Comparison of ENCODE assay signal across 11 cellular contexts in the genomic region with DNA sequence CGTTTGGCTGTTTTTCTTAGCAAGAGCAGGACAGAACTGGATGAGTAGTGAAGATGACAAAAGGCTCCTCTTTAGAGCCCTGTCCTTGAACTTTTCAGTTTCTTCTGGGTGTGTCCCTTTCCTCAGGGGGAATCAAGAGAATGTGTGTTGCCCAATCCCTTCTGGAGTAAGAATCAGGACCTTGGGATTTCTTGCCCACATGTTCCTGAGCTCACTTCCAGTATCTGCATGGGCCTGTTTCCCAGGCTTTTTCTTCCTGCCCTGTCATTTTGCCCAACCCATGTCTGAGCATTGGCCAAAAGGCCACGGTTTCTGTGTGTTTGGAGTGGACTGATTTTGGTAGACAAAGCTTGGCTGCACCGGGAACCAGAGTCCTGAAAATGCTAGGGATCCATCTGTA.
DNase-seq lines count a peak whose midpoint lies in the region; ATAC-seq and TF ChIP-seq lines count a peak whose summit lies in the region.
"Had no signal": no experiment of that assay in that cellular context is flagged by ENCODE, and none has a peak within 500 bp of the region (broad histone marks: within the 10 kb centered on the region; RNA-seq: fewer than 3 reads in every experiment).

No MANE protein-coding gene starts in this region.

- peak; percentile 46; the same call in 2 of the 3 replicates for ATAC-seq in RWPE2 (ENCODE audit: low read depth)
- ATAC-seq in aorta (ENCODE audit: low FRiP score), result peak; percentile 87
- no peak for ATAC-seq in GM19023 (IDR thresholded peaks at IDR 0.05; ENCODE audit: unreplicated experiment)
- no peak for ATAC-seq in naive thymus-derived CD8-positive, alpha-beta T cell

- no peak overlapping the region for H3K4me3 Mint-ChIP-seq in naive thymus-derived CD8-positive, alpha-beta T cell
- H3K4me3 Mint-ChIP-seq: activated B cell treated with CpG ODN at 0.5 μM for 24 hours; central memory CD8-positive, alpha-beta T cell; mesothelial cell of epicardium had no signal

- no peaks in the 10 kb centered on the region for H3K4me1 Mint-ChIP-seq in naive thymus-derived CD8-positive, alpha-beta T cell
- H3K4me1 Mint-ChIP-seq: activated B cell treated with CpG ODN at 0.5 μM for 24 hours; central memory CD8-positive, alpha-beta T cell had no signal

- H3K36me3 ChIP-seq in RWPE2 (ENCODE audit: low read depth), result no peaks in the 10 kb centered on the region
- H3K36me3 ChIP-seq in mesodermal cell (ENCODE audit: control insufficient read depth, insufficient read depth, low read length), result no peaks in the 10 kb centered on the region
- no peaks in the 10 kb centered on the region for H3K36me3 ChIP-seq in aorta (ENCODE audit: control insufficient read depth in 1 of 2, insufficient read depth in 2 of 2, low read length in 1 of 2)

- H3K4me3 ChIP-seq in RWPE2 (ENCODE audit: severe bottlenecking) (no peak overlapping the region), fibroblast of mammary gland (ENCODE audit: control insufficient read depth, low read depth, low read length) (no peak overlapping the region), mesodermal cell (ENCODE audit: extremely low read depth, insufficient read depth, low read length, poor library complexity, severe bottlenecking) (no peak overlapping the region), aorta (ENCODE audit: low read length in 2 of 2) (no peak overlapping the region)

- H3K36me3 Mint-ChIP-seq in naive thymus-derived CD8-positive, alpha-beta T cell, result no peaks in the 10 kb centered on the region
- H3K36me3 Mint-ChIP-seq: mesothelial cell of epicardium had no signal

- H3K4me1 ChIP-seq in RWPE2 (ENCODE audit: insufficient read depth, poor library complexity, severe bottlenecking) (no peaks in the 10 kb centered on the region), mesodermal cell (ENCODE audit: control insufficient read depth, insufficient read depth, low read length, poor library complexity, severe bottlenecking) (no peaks in the 10 kb centered on the region), aorta (ENCODE audit: control insufficient read depth in 1 of 2, insufficient read depth in 2 of 2, low read length in 2 of 2) (peaks cover 2 to 8% of the 10 kb centered on the region in 2 donors)

- H3K27me3 ChIP-seq in RWPE2 (ENCODE audit: insufficient read depth, poor library complexity, severe bottlenecking) (no peaks in the 10 kb centered on the region), aorta (ENCODE audit: control insufficient read depth in 1 of 2, insufficient read depth in 2 of 2, low read length in 1 of 2) (no peaks in the 10 kb centered on the region)

- H3K9me3 ChIP-seq in RWPE2 (ENCODE audit: severe bottlenecking) (no peaks in the 10 kb centered on the region), mesodermal cell (ENCODE audit: control insufficient read depth, low read length) (no peaks in the 10 kb centered on the region), aorta (ENCODE audit: control insufficient read depth, low read length) (no peaks in the 10 kb centered on the region)

- 78 to 91% methylated on average over 1 of the region's 3 CpGs for WGBS in mesodermal cell (ENCODE audit: insufficient coverage in 2 of 2), 2 experiments
- 3 to 6% methylated on average over 3 of the region's 3 CpGs for WGBS in aorta, 2 donors

- peaks cover 0 to 9% (median 0%) of the 10 kb centered on the region in 5 donors for H3K27me3 Mint-ChIP-seq in naive thymus-derived CD8-positive, alpha-beta T cell
- H3K27me3 Mint-ChIP-seq: activated B cell treated with CpG ODN at 0.5 μM for 24 hours; central memory CD8-positive, alpha-beta T cell had no signal

- H3K9me3 Mint-ChIP-seq in naive thymus-derived CD8-positive, alpha-beta T cell, result peaks cover 0 to 5% (median 0%) of the 10 kb centered on the region in 9 donors
- H3K9me3 Mint-ChIP-seq: activated B cell treated with CpG ODN at 0.5 μM for 24 hours; central memory CD8-positive, alpha-beta T cell; mesothelial cell of epicardium had no signal

- H3K27ac ChIP-seq in RWPE2 (ENCODE audit: poor library complexity, severe bottlenecking) (no peak overlapping the region), mesodermal cell (ENCODE audit: low read depth, low read length, severe bottlenecking) (peak overlapping the region; percentile 55), aorta (ENCODE audit: low read depth in 1 of 2, low read length in 2 of 2) (peak overlapping the region; percentile 77 to 86)

- TF ChIP-seq CTCF in RWPE2 (IDR thresholded peaks at IDR 0.05; ENCODE audit: poor library complexity, severe bottlenecking) (no peak), fibroblast of mammary gland (conservative IDR thresholded peaks at IDR 0.05; ENCODE audit: control insufficient read depth, insufficient read depth, low read depth, low read length) (no peak)

- no peak overlapping the region for H3K27ac Mint-ChIP-seq in naive thymus-derived CD8-positive, alpha-beta T cell
- H3K27ac Mint-ChIP-seq: activated B cell treated with CpG ODN at 0.5 μM for 24 hours, mesothelial cell of epicardium had no signal

- DNase-seq in RWPE2 (ENCODE audit: low spot score), result no peak
- DNase-seq in fibroblast of mammary gland (ENCODE audit: low read depth), result peak; percentile 94
- DNase-seq in aorta, result peak; percentile 73 to 77
- DNase-seq in NCI-H446 treated with DMSO at 0.1 percent for 48 hours (lab: John Stamatoyannopoulos, UW), result no peak
- DNase-seq in naive thymus-derived CD8-positive, alpha-beta T cell, result no peak
- DNase-seq: activated B cell treated with CpG ODN at 0.5 μM for 24 hours, NCI-H524 treated with DMSO at 0.1 percent for 48 hours had no signal

- POLR2A ChIA-PET in naive thymus-derived CD8-positive, alpha-beta T cell (lab: Charles Lee), result no interaction called here

- intact Hi-C loops in aorta (cut with DNase I), result loop anchor here in 1 of 2 donors (10.0 kb wide), 1 partner anchor 60 kb away; no protein-coding TSS in a partner anchor

Comparison
In these comparisons a context has a peak if more than half of its experiments do, and no peak if none do; other contexts are left out.
1. ATAC-seq: peak in RWPE2 (single experiment) and aorta (single experiment); none in GM19023 (single experiment) and naive thymus-derived CD8-positive, alpha-beta T cell (0 of 2).
2. DNase-seq: peak in fibroblast of mammary gland (single experiment) and aorta (2 of 2); none in RWPE2 (single experiment), NCI-H446 treated with DMSO at 0.1 percent for 48 hours (single experiment) and naive thymus-derived CD8-positive, alpha-beta T cell (0 of 10).